ENCODE assay signal across 1 cellular context in genomic region chr1:86449103-86449502, GRCh38.
TF ChIP-seq lines count a peak whose summit lies in the region.

No MANE protein-coding gene starts in this region.

TF ChIP-seq in K562, 482 proteins besides CTCF, POLR2A, EP300 and RAD21:
- TF ChIP-seq PRPF4 (IDR thresholded peaks at IDR 0.05; ENCODE audit: insufficient read depth, low read depth, low read length, poor library complexity, severe bottlenecking) (no peak), ZBED1 (IDR thresholded peaks at IDR 0.05) (no peak), RBM25 (IDR thresholded peaks at IDR 0.05; ENCODE audit: low read depth, low read length, severe bottlenecking) (peak; percentile 90), HDAC3 (IDR thresholded peaks at IDR 0.05; ENCODE audit: borderline replicate concordance, partially characterized antibody) (no peak), BCOR (IDR thresholded peaks at IDR 0.05) (peak; percentile 55; the same call in 1 of the 2 replicates), ASH1L (IDR thresholded peaks at IDR 0.05; ENCODE audit: borderline replicate concordance, low read depth, partially characterized antibody) (no peak)
